In the genomic region with DNA sequence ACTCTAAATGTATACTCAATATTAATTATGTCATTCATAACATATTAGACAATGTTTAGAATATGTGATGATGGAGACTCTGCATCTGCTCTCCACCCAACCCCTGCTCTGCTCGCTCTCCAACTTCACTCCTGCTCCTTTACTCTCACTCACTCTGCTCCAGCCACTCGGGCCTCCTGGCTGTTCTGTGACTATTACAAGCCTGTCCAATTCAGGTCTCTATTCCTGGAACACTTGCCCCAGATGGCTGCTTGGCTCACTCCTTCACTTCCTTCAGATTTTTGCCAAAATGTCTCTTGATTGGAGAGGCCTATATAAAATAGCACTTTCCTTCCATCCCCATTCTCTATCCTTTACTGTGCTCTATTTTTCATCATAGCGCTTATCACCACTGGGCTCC, we compare ENCODE assay signal across 19 cellular contexts.
"Had no signal": no experiment of that assay in that cellular context is flagged by ENCODE, and none has a peak within 500 bp of the region (broad histone marks: within the 10 kb centered on the region; RNA-seq: fewer than 3 reads in every experiment).

No MANE protein-coding gene starts in this region.

- H3K4me3 ChIP-seq: body of pancreas, coronary artery, transverse colon, uterus had no signal

- H3K4me1 ChIP-seq: body of pancreas, parathyroid adenoma, uterus had no signal

- H3K27ac Mint-ChIP-seq: activated CD4-positive, alpha-beta memory T cell treated with anti-CD3 and anti-CD28 coated beads for 36 hours; activated CD4-positive, alpha-beta T cell treated with anti-CD3 and anti-CD28 coated beads for 36 hours; activated naive CD8-positive, alpha-beta T cell treated with anti-CD3 and anti-CD28 coated beads for 36 hours; natural killer cell; T-helper 1 cell treated with Interleukin-12 subunit alpha and Interleukin-12 subunit beta and Interleukin-4 antibody, amounts not matched to agents 30 μg/mL and 1 μg/mL, for 36 hours; WTC11 had no signal

- H3K4me3 Mint-ChIP-seq: activated CD4-positive, alpha-beta memory T cell treated with anti-CD3 and anti-CD28 coated beads for 36 hours; activated CD4-positive, alpha-beta T cell treated with anti-CD3 and anti-CD28 coated beads for 36 hours; activated naive CD8-positive, alpha-beta T cell treated with anti-CD3 and anti-CD28 coated beads for 36 hours; immature natural killer cell; natural killer cell; T-helper 1 cell treated with Interleukin-12 subunit alpha and Interleukin-12 subunit beta and Interleukin-4 antibody, amounts not matched to agents 30 μg/mL and 1 μg/mL, for 36 hours; WTC11 had no signal

- H3K4me1 Mint-ChIP-seq: immature natural killer cell had no signal

- DNase-seq: activated CD4-positive, alpha-beta memory T cell treated with anti-CD3 and anti-CD28 coated beads for 36 hours; activated CD4-positive, alpha-beta T cell treated with anti-CD3 and anti-CD28 coated beads for 36 hours; activated naive CD8-positive, alpha-beta T cell treated with anti-CD3 and anti-CD28 coated beads for 36 hours; activated T-cell treated with anti-CD3 and anti-CD28 coated beads for 4 hours; amniotic stem cell; body of pancreas; effector CD4-positive, alpha-beta T cell; immature natural killer cell; kidney glomerular epithelial cell; natural killer cell; stimulated activated CD4-positive, alpha-beta T cell treated with anti-CD3 and anti-CD28 coated beads, Interleukin-2, amount 100 ng/mL, for 24 hours; stimulated activated naive CD8-positive, alpha-beta T cell treated with anti-CD3 and anti-CD28 coated beads, Interleukin-15, Interleukin-2, amounts not matched to agents 100 U/mL and 50 U/mL, for 24 hours; transverse colon; uterus had no signal

- H3K79me2 ChIP-seq: parathyroid adenoma had no signal

- H3K9ac ChIP-seq: parathyroid adenoma had no signal

- H3K27me3 ChIP-seq: body of pancreas, neutrophil, transverse colon, uterus had no signal

- H3K36me3 ChIP-seq: neutrophil, transverse colon, uterus had no signal

- H3K9me3 Mint-ChIP-seq: activated CD4-positive, alpha-beta memory T cell treated with anti-CD3 and anti-CD28 coated beads for 36 hours; activated naive CD8-positive, alpha-beta T cell treated with anti-CD3 and anti-CD28 coated beads for 36 hours; immature natural killer cell; natural killer cell; T-helper 1 cell treated with Interleukin-12 subunit alpha and Interleukin-12 subunit beta and Interleukin-4 antibody, amounts not matched to agents 30 μg/mL and 1 μg/mL, for 36 hours; WTC11 had no signal

- H3K9me3 ChIP-seq: body of pancreas, neutrophil, transverse colon, uterus had no signal

- H3K36me3 Mint-ChIP-seq: natural killer cell, WTC11 had no signal

- H2AFZ ChIP-seq: parathyroid adenoma had no signal

- H3K27ac ChIP-seq: body of pancreas, coronary artery, neutrophil, parathyroid adenoma, transverse colon, uterus had no signal

- ATAC-seq: activated CD4-positive, alpha-beta T cell treated with anti-CD3 and anti-CD28 coated beads for 36 hours; body of pancreas; natural killer cell; stimulated activated naive CD8-positive, alpha-beta T cell treated with anti-CD3 and anti-CD28 coated beads, Interleukin-15, Interleukin-2, amounts not matched to agents 100 U/mL and 50 U/mL, for 24 hours; WTC11 had no signal

- H3K27me3 Mint-ChIP-seq: activated CD4-positive, alpha-beta memory T cell treated with anti-CD3 and anti-CD28 coated beads for 36 hours; activated CD4-positive, alpha-beta T cell treated with anti-CD3 and anti-CD28 coated beads for 36 hours; activated naive CD8-positive, alpha-beta T cell treated with anti-CD3 and anti-CD28 coated beads for 36 hours had no signal
